ENCODE assay signal across 2 cellular contexts in genomic region chr6:36891153-36891552, GRCh38. TPM values are rescaled to one million over a fixed set of nuclear protein-coding genes. Genes with fewer than 3 reads are reported as not detected.
"Had no signal": no experiment of that assay in that cellular context is flagged by ENCODE, and none has a peak within 500 bp of the region (broad histone marks: within the 10 kb centered on the region; RNA-seq: fewer than 3 reads in every experiment).

No MANE protein-coding gene starts in this region.

RNA-seq across cellular contexts. Expression of gene CPNE5, which starts 51.9 kb away (rescaled TPM):
- total RNA-seq: GM23248, H4 had no signal
